20 cellular contexts compared by ENCODE assay signal in the genomic region with DNA sequence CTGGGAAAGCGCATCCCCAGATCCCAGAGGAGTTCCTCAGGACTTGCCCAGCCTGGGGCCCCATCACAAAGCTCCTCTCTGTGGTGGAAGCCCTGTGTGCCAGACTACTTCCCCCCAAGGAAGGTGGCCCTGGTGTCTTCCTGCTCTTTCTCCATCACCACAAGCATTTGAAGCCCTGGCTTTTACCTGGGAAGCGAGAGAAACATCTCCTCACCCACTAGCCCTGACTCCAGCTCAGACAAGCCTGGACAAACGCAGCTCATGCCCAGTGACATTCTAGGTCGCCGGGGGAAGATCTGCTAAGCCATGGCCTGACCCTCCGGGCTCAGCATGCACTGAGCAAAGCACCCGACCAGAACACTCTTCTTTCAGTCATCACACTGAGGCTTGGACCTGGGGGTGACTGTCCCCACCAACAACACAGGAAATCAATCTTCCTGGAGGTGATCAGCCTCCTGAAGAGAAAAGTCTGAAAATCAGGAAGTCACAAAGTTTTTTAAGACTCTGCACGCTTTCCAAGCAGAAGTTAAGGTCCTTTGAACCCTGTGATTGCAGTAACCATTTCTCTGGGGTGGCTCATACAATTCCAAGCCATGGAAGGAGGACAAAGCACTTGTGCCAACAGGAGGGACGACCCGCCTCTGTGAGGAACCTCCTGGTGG. TPM values are rescaled to one million over a fixed set of nuclear protein-coding genes. Genes with fewer than 3 reads are reported as not detected.
DNase-seq lines count a peak whose midpoint lies in the region; ATAC-seq and TF ChIP-seq lines count a peak whose summit lies in the region.
"Had no signal": no experiment of that assay in that cellular context is flagged by ENCODE, and none has a peak within 500 bp of the region (broad histone marks: within the 10 kb centered on the region; RNA-seq: fewer than 3 reads in every experiment).

No MANE protein-coding gene starts in this region.

- no peaks in the 10 kb centered on the region for H3K9me3 Mint-ChIP-seq in activated T-cell treated with anti-CD3 and anti-CD28 coated beads, Interleukin-2, amount 50 U/mL, for 72 hours

- no peak for ATAC-seq in activated T-cell treated with anti-CD3 and anti-CD28 coated beads, Interleukin-2, amount 50 U/mL, for 72 hours (replicated peaks in 1 of 2)
- no peak for ATAC-seq in GM19397 (IDR thresholded peaks at IDR 0.05; ENCODE audit: unreplicated experiment)
- ATAC-seq: lower lobe of right lung had no signal

- no peak for TF ChIP-seq CTCF in spleen (IDR thresholded peaks at IDR 0.05 in 8 of 11, conservative IDR thresholded peaks at IDR 0.05 in 3 of 11)

- H3K27me3 ChIP-seq in spleen (replicated peaks in 1 of 7) (no peaks in the 10 kb centered on the region), MG63 (no peaks in the 10 kb centered on the region)
- H3K27me3 ChIP-seq: colonic mucosa, upper lobe of left lung had no signal

- H3K4me3 Mint-ChIP-seq in activated T-cell treated with anti-CD3 and anti-CD28 coated beads, Interleukin-2, amount 50 U/mL, for 72 hours: no peak overlapping the region
- H3K4me3 Mint-ChIP-seq: CD4-positive, CD25-positive, alpha-beta regulatory T cell had no signal

- no peak for DNase-seq in activated T-cell treated with anti-CD3 and anti-CD28 coated beads, Interleukin-2, amount 50 U/mL, for 72 hours
- DNase-seq in activated T-cell treated with anti-CD3 and anti-CD28 coated beads for 4 hours: no peak
- DNase-seq in SKM-1 (lab: John Stamatoyannopoulos, UW; ENCODE audit: unreplicated experiment): peak; percentile 39
- no peak for DNase-seq in epithelial cell of prostate (ENCODE audit: low read depth, low spot score)
- peak; percentile 60 for DNase-seq in spleen
- no peak for DNase-seq in AML-193 (lab: John Stamatoyannopoulos, UW)
- DNase-seq in MG63: no peak
- DNase-seq: anterior cingulate cortex; CD4-positive, CD25-positive, alpha-beta regulatory T cell; colonic mucosa; DND-41; HCEC 1CT; lower lobe of right lung; NCI-H1105; NCI-H774; stimulated activated naive CD4-positive, alpha-beta T cell; upper lobe of left lung had no signal

- H3K36me3 Mint-ChIP-seq in activated T-cell treated with anti-CD3 and anti-CD28 coated beads, Interleukin-2, amount 50 U/mL, for 72 hours (ENCODE audit: insufficient read depth in 2 of 2): no peaks in the 10 kb centered on the region

- peak overlapping the region; percentile 17 for H3K27ac ChIP-seq in epithelial cell of prostate
- H3K27ac ChIP-seq in spleen: no peak overlapping the region
- H3K27ac ChIP-seq: colonic mucosa, HL-60, lower lobe of right lung, prostate gland, upper lobe of left lung had no signal

- H3K4me3 ChIP-seq in spleen (no peak overlapping the region), MG63 (no peak overlapping the region)
- H3K4me3 ChIP-seq: colonic mucosa, lower lobe of right lung, prostate gland, upper lobe of left lung had no signal

- peaks cover 0 to 37% (median 9%) of the 10 kb centered on the region in 6 donors for H3K4me1 ChIP-seq in spleen
- H3K4me1 ChIP-seq: colonic mucosa had no signal

- H3K4me1 Mint-ChIP-seq in activated T-cell treated with anti-CD3 and anti-CD28 coated beads, Interleukin-2, amount 50 U/mL, for 72 hours (ENCODE audit: low read depth): peaks cover 18% of the 10 kb centered on the region

- H3K9me3 ChIP-seq in spleen (no peaks in the 10 kb centered on the region), MG63 (no peaks in the 10 kb centered on the region)
- H3K9me3 ChIP-seq: colonic mucosa, lower lobe of right lung, prostate gland, upper lobe of left lung had no signal

- peak overlapping the region; percentile 69 for H3K27ac Mint-ChIP-seq in activated T-cell treated with anti-CD3 and anti-CD28 coated beads, Interleukin-2, amount 50 U/mL, for 72 hours

- H3K27me3 Mint-ChIP-seq in activated T-cell treated with anti-CD3 and anti-CD28 coated beads, Interleukin-2, amount 50 U/mL, for 72 hours (ENCODE audit: low read depth): no peaks in the 10 kb centered on the region
- H3K27me3 Mint-ChIP-seq: CD4-positive, CD25-positive, alpha-beta regulatory T cell had no signal

- H3K36me3 ChIP-seq in spleen (peaks cover 0 to 22% (median 1%) of the 10 kb centered on the region in 6 donors), MG63 (no peaks in the 10 kb centered on the region)
- H3K36me3 ChIP-seq: colonic mucosa, prostate gland had no signal

- 80 to 90% (median 88%) methylated on average over 10 of the region's 10 CpGs for WGBS in spleen, 5 donors

- intact Hi-C loops in spleen (cut with DNase I; ENCODE audit: low total_unique reads): no loop called here

- TF ChIP-seq POLR2A in spleen (IDR thresholded peaks at IDR 0.05): no peak

RNA-seq across cellular contexts. Expression of gene KLHL25, which starts 40.8 kb away (rescaled TPM):
- total RNA-seq in activated T-cell treated with anti-CD3 and anti-CD28 coated beads, Interleukin-2, amount 50 U/mL, for 72 hours: 1 to 10 TPM; 4.4 to 6.2 TPM
- total RNA-seq in spleen: 1 to 10 TPM; 2.7 to 4.6 (median 4.0) TPM
- 1 to 10 TPM in 2 of 3 donors, under 1 TPM in 1; 1.00 to 2.4 (median 1.7) TPM for polyA plus RNA-seq in spleen
- 8.9 and 9.3 TPM in 2 replicates for total RNA-seq in MG63 (2014; rRNA removed; shearing (Covaris generic); ENCODE audit: low replicate concordance)

Comparison
In these comparisons a context has a peak if more than half of its experiments do, and no peak if none do; other contexts are left out.
1. DNase-seq: peak in SKM-1 (single experiment) and spleen (single experiment); none in activated T-cell treated with anti-CD3 and anti-CD28 coated beads, Interleukin-2, amount 50 U/mL, for 72 hours (0 of 2), activated T-cell treated with anti-CD3 and anti-CD28 coated beads for 4 hours (single experiment), epithelial cell of prostate (single experiment), AML-193 (0 of 2) and MG63 (single experiment).